ENCODE assay signal across 9 cellular contexts in the genomic region with DNA sequence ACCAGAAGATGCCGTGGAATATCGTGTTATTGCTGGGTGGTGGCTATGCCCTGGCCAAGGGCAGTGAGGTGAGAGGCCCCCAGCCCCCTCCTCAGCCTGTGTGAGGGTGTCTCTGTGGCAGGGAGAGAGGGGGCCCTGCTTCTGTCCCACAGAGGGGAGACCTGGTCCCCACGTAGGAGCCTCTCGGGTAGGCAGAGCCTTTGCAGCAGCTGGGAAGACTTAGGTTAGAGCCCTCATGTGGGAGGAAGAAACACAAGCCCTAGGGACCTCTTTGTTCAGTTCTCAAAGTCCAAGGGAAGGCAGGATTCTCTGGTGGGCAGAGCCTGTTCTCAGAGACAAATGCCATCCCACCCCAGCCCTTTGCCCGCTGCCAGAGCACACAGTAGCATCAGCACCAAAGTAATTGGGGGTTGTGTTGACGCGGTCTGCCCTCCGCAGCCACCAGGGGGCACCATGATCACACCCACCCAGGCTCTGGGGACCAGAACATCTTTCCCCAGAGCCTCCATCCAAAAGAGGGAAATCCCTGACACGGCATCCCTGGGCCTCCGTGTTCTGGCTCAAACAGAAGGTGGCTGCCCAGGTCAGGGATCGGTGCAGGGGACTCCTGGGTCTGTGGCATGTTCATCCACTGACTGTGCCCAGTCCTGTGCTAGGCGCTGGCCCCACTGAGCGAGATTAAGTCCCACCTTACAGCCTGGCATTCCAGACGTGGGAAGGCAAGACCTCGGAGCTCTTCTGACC. TPM values are rescaled to one million over a fixed set of nuclear protein-coding genes. Genes with fewer than 3 reads are reported as not detected.
DNase-seq lines count a peak whose midpoint lies in the region; FAIRE-seq lines count a peak whose summit lies in the region.
"Had no signal": no experiment of that assay in that cellular context is flagged by ENCODE, and none has a peak within 500 bp of the region (broad histone marks: within the 10 kb centered on the region; RNA-seq: fewer than 3 reads in every experiment).

No MANE protein-coding gene starts in this region.

- H3K9me3 ChIP-seq in SJSA1 (replicated peaks), result no peaks in the 10 kb centered on the region

- H3K4me1 ChIP-seq in SJSA1 (replicated peaks), result no peaks in the 10 kb centered on the region

- no peak overlapping the region for H3K27ac ChIP-seq in SJSA1

- no peak for FAIRE-seq in urothelium cell line (lab: Jason Lieb, UNC)
- FAIRE-seq: A204.1 had no signal

- H3K4me3 ChIP-seq in SJSA1, result no peak overlapping the region

- DNase-seq in DMS53 (lab: John Stamatoyannopoulos, UW) (peak; percentile 73), DMS53 treated with DMSO at 0.1 percent for 48 hours (lab: John Stamatoyannopoulos, UW; ENCODE audit: unreplicated experiment) (no peak), LHCN-M2 (ENCODE audit: low read depth) (peak; percentile 38), SJSA1 (ENCODE audit: low read depth in 1 of 2, low spot score in 2 of 2) (peak; percentile 51 to 73), glomerular endothelial cell (ENCODE audit: extremely low read depth, low read depth, low spot score) (peak; percentile 7), pons (ENCODE audit: low spot score) (peak; percentile 34), urothelium cell line (ENCODE audit: low spot score) (peak; percentile 88)
- DNase-seq in activated gamma-delta T cell treated with anti-CD3 and anti-CD28 coated beads, Interleukin-2, amount 50 U/mL, for 16 hours (ENCODE audit: low read depth), result peak; percentile 65

- H3K27me3 ChIP-seq in SJSA1 (replicated peaks), result no peaks in the 10 kb centered on the region; the same call in 1 of the 2 replicates

- H3K36me3 ChIP-seq in SJSA1, result no peaks in the 10 kb centered on the region

RNA-seq across cellular contexts. Expression of a gene that starts 11.5 kb away (rescaled TPM):
- total RNA-seq in LHCN-M2 (2014; rRNA removed) (not detected in 2 replicates), glomerular endothelial cell (not detected in 2 replicates)
- not detected for polyA plus RNA-seq in LHCN-M2 (2012)
- not detected in 2 replicates for total RNA-seq in SJSA1 (2014; rRNA removed; shearing (Covaris generic))

RNA-seq across cellular contexts. Expression of a gene that starts 21.2 kb away (rescaled TPM):
- not detected in 2 replicates for total RNA-seq in LHCN-M2 (2014; rRNA removed)
- polyA plus RNA-seq in LHCN-M2 (2012), result not detected
- not detected in 2 replicates for total RNA-seq in SJSA1 (2014; rRNA removed; shearing (Covaris generic))
- total RNA-seq in glomerular endothelial cell, result not detected in 2 replicates

RNA-seq across cellular contexts. Expression of a gene that starts 57.8 kb away (rescaled TPM):
- total RNA-seq in LHCN-M2 (2014; rRNA removed), result 44.3 and 47.6 TPM in 2 replicates
- 30.4 TPM for polyA plus RNA-seq in LHCN-M2 (2012)
- total RNA-seq in SJSA1 (2014; rRNA removed; shearing (Covaris generic)), result 19.7 and 27.2 TPM in 2 replicates
- 38.0 and 40.0 TPM in 2 replicates for total RNA-seq in glomerular endothelial cell
